In genomic region chr13:44918323-44919102, GRCh38 we compare ENCODE assay signal across 8 cellular contexts.
DNase-seq lines count a peak whose midpoint lies in the region; ATAC-seq and TF ChIP-seq lines count a peak whose summit lies in the region.

No MANE protein-coding gene starts in this region.

- intact Hi-C loops in CD8-positive, alpha-beta T cell (cut with DNase I, micrococcal nuclease), result loop anchor here (1.0 to 10.0 kb wide), 19 partner anchors 51 to 1636 kb away; partner anchors contain the start of genes GPALPP1 (in 2 of the 2), NUFIP1 (in 2 of the 2), TPT1 (in 2 of the 2) and CCDC122 (in 1 of the 2)
- intact Hi-C loops in OCI-LY7 (cut with micrococcal nuclease; ENCODE audit: unreplicated experiment) (loop anchor here (5.0 kb wide), 1 partner anchor 1041 kb away; the partner anchor contains the start of genes CCDC122 and LACC1), esophagus squamous epithelium (cut with DNase I) (no loop called here)

- H3K4me1 Mint-ChIP-seq in CD8-positive, alpha-beta T cell (ENCODE audit: low read depth), result peaks cover 14% of the 10 kb centered on the region

- POLR2A ChIA-PET in CD8-positive, alpha-beta T cell (lab: Charles Lee), result no interaction called here
- POLR2A ChIA-PET in OCI-LY7 (lab: Charles Lee), result interaction anchor here (0.6 to 1.4 kb wide), 5 partner anchors 10 to 1367 kb away, joined by 3 to 4 read pairs (median 3); partner anchors contain the start of gene TPT1

- no peaks in the 10 kb centered on the region for H3K9me3 Mint-ChIP-seq in CD8-positive, alpha-beta T cell

- TF ChIP-seq CTCF in CD8-positive, alpha-beta T cell (IDR thresholded peaks at IDR 0.05), result peak; percentile 63
- TF ChIP-seq CTCF in OCI-LY7 (conservative IDR thresholded peaks at IDR 0.05; ENCODE audit: low read length) (peak; percentile 75), esophagus squamous epithelium (IDR thresholded peaks at IDR 0.05) (peak; percentile 42 to 93 (median 86))

- peak; percentile 79 for ATAC-seq in CD8-positive, alpha-beta T cell
- ATAC-seq in GM19372 (IDR thresholded peaks at IDR 0.05; ENCODE audit: low read depth, unreplicated experiment) (peak; percentile 80), HG03520 (IDR thresholded peaks at IDR 0.05; ENCODE audit: unreplicated experiment) (peak; percentile 79)

- H3K4me2 ChIP-seq in OCI-LY7 (ENCODE audit: low read length), result peak overlapping the region; percentile 70

- peak overlapping the region; percentile 91 for H2AFZ ChIP-seq in OCI-LY7 (ENCODE audit: low read length)

- H3K27ac Mint-ChIP-seq in CD8-positive, alpha-beta T cell, result no peak overlapping the region

- TF ChIP-seq POLR2A in esophagus squamous epithelium (IDR thresholded peaks at IDR 0.05), result peak in 1 of 4 donors; percentile 50

- no peaks in the 10 kb centered on the region for H3K36me3 ChIP-seq in CD8-positive, alpha-beta T cell (ENCODE audit: insufficient read depth, low read length)
- H3K36me3 ChIP-seq in OCI-LY7 (ENCODE audit: insufficient read depth, low read length) (no peaks in the 10 kb centered on the region), esophagus squamous epithelium (no peaks in the 10 kb centered on the region), muscle layer of duodenum (ENCODE audit: control insufficient read depth in 1 of 2, insufficient read depth in 2 of 2, low read length in 2 of 2) (peaks cover 0 to 4% of the 10 kb centered on the region in 2 donors)

- peak; percentile 66 to 89 (median 75) for DNase-seq in CD8-positive, alpha-beta T cell
- DNase-seq in OCI-LY7 (ENCODE audit: low spot score) (peak; percentile 85), activated T-cell treated with anti-CD3 and anti-CD28 coated beads for 4 hours (peak; percentile 64), esophagus squamous epithelium (lab: John Stamatoyannopoulos, UW) (peak; percentile 53)
- DNase-seq in stimulated activated CD8-positive, alpha-beta memory T cell treated with anti-CD3 and anti-CD28 coated beads, Interleukin-7, amount 100 ng/mL, for 4 hours (ENCODE audit: low read depth in 2 of 2), result peak; percentile 62 to 71

- H4K20me1 ChIP-seq in OCI-LY7 (ENCODE audit: insufficient read depth, low read length), result no peaks in the 10 kb centered on the region

- H3K9me3 ChIP-seq in CD8-positive, alpha-beta T cell (ENCODE audit: low read length), result no peaks in the 10 kb centered on the region
- H3K9me3 ChIP-seq in OCI-LY7 (ENCODE audit: low read length) (no peaks in the 10 kb centered on the region), esophagus squamous epithelium (no peaks in the 10 kb centered on the region), muscle layer of duodenum (ENCODE audit: control insufficient read depth in 1 of 2, low read length in 2 of 2) (no peaks in the 10 kb centered on the region)

- BruUV-seq in OCI-LY7 (replicated peaks; lab: Mats Ljungman, UMichigan), result no TSS peak

- no peaks in the 10 kb centered on the region for H3K27me3 Mint-ChIP-seq in CD8-positive, alpha-beta T cell (ENCODE audit: low read depth)

- no peaks in the 10 kb centered on the region for H3K79me2 ChIP-seq in OCI-LY7 (ENCODE audit: insufficient read depth, low read depth, low read length)

- H3K27me3 ChIP-seq in CD8-positive, alpha-beta T cell (ENCODE audit: insufficient read depth, low read length), result no peaks in the 10 kb centered on the region
- no peaks in the 10 kb centered on the region for H3K27me3 ChIP-seq in esophagus squamous epithelium
- H3K27me3 ChIP-seq in muscle layer of duodenum (ENCODE audit: low read depth, low read length), result no peaks in the 10 kb centered on the region

- H3K4me3 ChIP-seq in CD8-positive, alpha-beta T cell (ENCODE audit: low read depth, low read length), result peak overlapping the region; percentile 54
- H3K4me3 ChIP-seq in OCI-LY7 (ENCODE audit: low read depth, low read length, poor library complexity, severe bottlenecking), result peak overlapping the region; percentile 60
- H3K4me3 ChIP-seq in esophagus squamous epithelium, result peak overlapping the region; percentile 25 to 65 (median 51)
- H3K4me3 ChIP-seq in muscle layer of duodenum (ENCODE audit: low read depth in 1 of 2, low read length in 2 of 2), result peak overlapping the region; percentile 59 to 79

- H3K36me3 Mint-ChIP-seq in CD8-positive, alpha-beta T cell, result no peaks in the 10 kb centered on the region

- 12 to 23% methylated on average over 11 to 21 of the region's 26 CpGs for WGBS in esophagus squamous epithelium, 2 donors

- H3K9me2 ChIP-seq in OCI-LY7 (ENCODE audit: insufficient read depth, low read length), result no peaks in the 10 kb centered on the region

- peaks cover 7% of the 10 kb centered on the region for H3K4me1 ChIP-seq in CD8-positive, alpha-beta T cell (ENCODE audit: insufficient read depth, low read length)
- H3K4me1 ChIP-seq in OCI-LY7 (ENCODE audit: insufficient read depth, low read length, poor library complexity, severe bottlenecking), result peaks cover 11% of the 10 kb centered on the region
- H3K4me1 ChIP-seq in esophagus squamous epithelium, result peaks cover 23 to 63% (median 29%) of the 10 kb centered on the region in 3 donors
- peaks cover 0 to 8% of the 10 kb centered on the region in 2 donors for H3K4me1 ChIP-seq in muscle layer of duodenum (ENCODE audit: control insufficient read depth in 1 of 2, insufficient read depth in 2 of 2, low read length in 2 of 2)

- no peak overlapping the region for H3K4me3 Mint-ChIP-seq in CD8-positive, alpha-beta T cell

- CTCF ChIA-PET in CD8-positive, alpha-beta T cell (lab: Charles Lee), result interaction anchor here (0.7 to 1.9 kb wide), 9 partner anchors 9 to 436 kb away, joined by 3 to 5 read pairs (median 4); no protein-coding TSS in a partner anchor
- CTCF ChIA-PET in OCI-LY7 (lab: Charles Lee; ENCODE audit: unreplicated experiment), result no interaction called here

- peak overlapping the region; percentile 66 for H3K27ac ChIP-seq in CD8-positive, alpha-beta T cell (ENCODE audit: low read depth, low read length)
- H3K27ac ChIP-seq in OCI-LY7 (ENCODE audit: low read depth, low read length, poor library complexity, severe bottlenecking) (peak overlapping the region; percentile 69), esophagus squamous epithelium (peak overlapping the region; percentile 89 to 97 (median 94)), muscle layer of duodenum (ENCODE audit: low read length) (peak overlapping the region; percentile 97)

Comparison
In these comparisons a context has a peak if more than half of its experiments do, and no peak if none do; other contexts are left out.
1. Peak in every context shown above with its lines: DNase-seq, ATAC-seq, H3K4me3 ChIP-seq and H3K27ac ChIP-seq.